In the genomic region with DNA sequence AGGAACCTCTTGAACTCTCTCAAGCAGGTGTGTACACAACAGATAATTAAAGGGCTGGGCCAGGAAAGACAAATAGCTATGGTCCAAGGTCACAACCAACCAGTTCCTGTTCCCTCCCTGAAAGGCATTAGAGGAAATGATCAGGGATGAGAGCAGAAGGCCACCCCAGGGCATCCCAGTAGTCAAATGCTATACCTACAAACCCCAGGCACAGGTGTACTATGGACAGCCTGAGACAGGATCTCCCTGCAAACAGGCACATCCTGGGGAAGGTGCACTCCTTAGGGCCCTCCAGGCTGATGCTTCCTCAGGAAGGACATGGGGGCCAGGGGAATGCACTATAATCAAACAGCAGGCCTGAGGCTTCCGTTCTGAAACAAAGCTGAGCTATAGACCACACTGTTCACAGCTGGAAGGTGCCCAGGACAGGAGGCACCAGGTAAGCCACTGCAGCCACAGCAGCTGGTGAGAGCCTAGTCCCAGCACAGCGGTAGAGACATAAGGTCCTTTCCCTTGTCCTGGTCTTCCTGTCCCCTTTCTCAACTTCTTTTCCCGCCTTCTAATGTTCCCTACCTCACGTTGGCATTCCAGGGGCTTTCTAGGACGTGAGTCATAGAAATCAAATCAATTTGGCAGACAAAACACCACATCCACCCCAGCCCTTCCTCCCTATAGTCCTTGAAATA, we compare ENCODE assay signal across 8 cellular contexts. TPM values are rescaled to one million over a fixed set of nuclear protein-coding genes. Genes with fewer than 3 reads are reported as not detected.
DNase-seq lines count a peak whose midpoint lies in the region; ATAC-seq and TF ChIP-seq lines count a peak whose summit lies in the region.
"Had no signal": no experiment of that assay in that cellular context is flagged by ENCODE, and none has a peak within 500 bp of the region (broad histone marks: within the 10 kb centered on the region; RNA-seq: fewer than 3 reads in every experiment).

No MANE protein-coding gene starts in this region.

- no peaks in the 10 kb centered on the region for H3K36me3 ChIP-seq in thoracic aorta

- peak; percentile 45 for DNase-seq in LHCN-M2 (ENCODE audit: low read depth)
- DNase-seq in RWPE1 (ENCODE audit: low spot score), result no peak
- DNase-seq in glomerular visceral epithelial cell (ENCODE audit: extremely low spot score), result peak; percentile 7
- DNase-seq in thoracic aorta (ENCODE audit: low spot score), result no peak
- no peak for DNase-seq in COLO829 (ENCODE audit: low spot score)
- DNase-seq in activated CD4-positive, alpha-beta T cell treated with anti-CD3 and anti-CD28 coated beads for 48 hours, result no peak
- DNase-seq: nucleus accumbens had no signal

- H3K4me1 ChIP-seq in thoracic aorta (ENCODE audit: control insufficient read depth in 1 of 2, low read depth in 2 of 2), result peaks cover 0 to 21% of the 10 kb centered on the region in 2 donors

- H3K4me3 ChIP-seq in thoracic aorta, result no peak overlapping the region

- no peaks in the 10 kb centered on the region for H3K9me3 ChIP-seq in thoracic aorta

- CTCF ChIA-PET in RWPE1 (lab: Yijun Ruan, JAX), result no interaction called here

- H3K27ac ChIP-seq in RWPE1, result peak overlapping the region; percentile 61
- peak overlapping the region; percentile 30 to 38 for H3K27ac ChIP-seq in thoracic aorta

- ATAC-seq in thoracic aorta (ENCODE audit: insufficient number of reproducible peaks, low FRiP score, low read depth) (no peak), HG03457 (IDR thresholded peaks at IDR 0.05; ENCODE audit: unreplicated experiment) (no peak)

- no peaks in the 10 kb centered on the region for H3K27me3 ChIP-seq in thoracic aorta (replicated peaks; ENCODE audit: insufficient read depth)

- POLR2A ChIA-PET in RWPE1 (lab: Yijun Ruan, JAX; ENCODE audit: low non-redundant PET), result no interaction called here

- TF ChIP-seq CTCF in RWPE1 (conservative IDR thresholded peaks at IDR 0.05; ENCODE audit: low read depth) (no peak), thoracic aorta (IDR thresholded peaks at IDR 0.05) (no peak)

RNA-seq across cellular contexts. Expression of a gene that starts 13.3 kb away (rescaled TPM):
- total RNA-seq in LHCN-M2 (2014; rRNA removed) (8.5 and 14.6 TPM in 2 replicates), thoracic aorta (10 to 100 TPM; 51.6 to 53.1 TPM)
- polyA plus RNA-seq in LHCN-M2 (2012), result 5.8 TPM

Comparison
In these comparisons a context has a peak if more than half of its experiments do, and no peak if none do; other contexts are left out.
1. DNase-seq: peak in LHCN-M2 (single experiment) and glomerular visceral epithelial cell (single experiment); none in RWPE1 (single experiment), thoracic aorta (single experiment), COLO829 (single experiment) and activated CD4-positive, alpha-beta T cell treated with anti-CD3 and anti-CD28 coated beads for 48 hours (single experiment).